8 cellular contexts compared by ENCODE assay signal in genomic region chr1:45583264-45583665, GRCh38. TPM values are rescaled to one million over a fixed set of nuclear protein-coding genes. Genes with fewer than 3 reads are reported as not detected.
DNase-seq lines count a peak whose midpoint lies in the region; ATAC-seq, FAIRE-seq and TF ChIP-seq lines count a peak whose summit lies in the region.

No MANE protein-coding gene starts in this region.

- H3K4me3 Mint-ChIP-seq in activated naive CD8-positive, alpha-beta T cell treated with anti-CD3 and anti-CD28 coated beads, Interleukin-2, amount 50 U/mL, for 24 hours = peak overlapping the region; percentile 99

- TF ChIP-seq CTCF in GM06990 (IDR thresholded peaks at IDR 0.05; ENCODE audit: insufficient read depth, low read length, poor library complexity, severe bottlenecking) (no peak), cardiac muscle cell (IDR thresholded peaks at IDR 0.05; ENCODE audit: low read depth, low read length) (no peak), pancreas (IDR thresholded peaks at IDR 0.05) (no peak), tibial nerve (IDR thresholded peaks at IDR 0.05) (no peak)

- H3K4me1 Mint-ChIP-seq in activated naive CD8-positive, alpha-beta T cell treated with anti-CD3 and anti-CD28 coated beads, Interleukin-2, amount 50 U/mL, for 24 hours = peaks cover 29% of the 10 kb centered on the region

- 0% methylated on average over 19 of the region's 19 CpGs for WGBS in pancreas, 2 donors
- 0 to 1% methylated on average over 14 to 19 of the region's 19 CpGs for WGBS in tibial nerve, 2 donors

- TF ChIP-seq POLR2A in tibial nerve (IDR thresholded peaks at IDR 0.05) = no peak

- peak; percentile 95 for DNase-seq in GM06990 (ENCODE audit: extremely low read depth, insufficient read length)
- peak; percentile 100 for DNase-seq in NCI-H1092 treated with DMSO at 0.1 percent for 48 hours (lab: John Stamatoyannopoulos, UW)
- peak; percentile 98 for DNase-seq in SKM-1 treated with dmso at 0.1 percent for 144 hours (lab: John Stamatoyannopoulos, UW; ENCODE audit: unreplicated experiment)
- DNase-seq in activated naive CD8-positive, alpha-beta T cell treated with anti-CD3 and anti-CD28 coated beads, Interleukin-2, amount 50 U/mL, for 24 hours = peak; percentile 91
- peak; percentile 97 to 98 for DNase-seq in cardiac muscle cell (ENCODE audit: low read depth in 1 of 2, low spot score in 1 of 2)
- DNase-seq in pancreas = peak; percentile 86 to 97 (median 96)
- DNase-seq in tibial nerve (ENCODE audit: low spot score in 2 of 2) = peak; percentile 85 to 92

- ATAC-seq in HG02623 (IDR thresholded peaks at IDR 0.05; ENCODE audit: unreplicated experiment) (peak; percentile 77), pancreas (peak; percentile 79 to 88 (median 88))
- ATAC-seq in activated naive CD8-positive, alpha-beta T cell treated with anti-CD3 and anti-CD28 coated beads, Interleukin-2, amount 50 U/mL, for 24 hours = peak; percentile 90

- peaks cover 12% of the 10 kb centered on the region for H3K4me1 ChIP-seq in cardiac muscle cell (ENCODE audit: low read depth)
- H3K4me1 ChIP-seq in pancreas = peaks cover 0 to 17% (median 0%) of the 10 kb centered on the region in 3 donors
- H3K4me1 ChIP-seq in tibial nerve = peaks cover 0 to 24% (median 13%) of the 10 kb centered on the region in 4 donors

- peak overlapping the region; percentile 79 for H3K27ac ChIP-seq in cardiac muscle cell
- peak overlapping the region; percentile 79 to 92 (median 89) for H3K27ac ChIP-seq in pancreas
- H3K27ac ChIP-seq in tibial nerve = peak overlapping the region; percentile 66 to 94 (median 92)

- no peaks in the 10 kb centered on the region for H3K9me3 ChIP-seq in cardiac muscle cell (ENCODE audit: low read depth)
- no peaks in the 10 kb centered on the region for H3K9me3 ChIP-seq in pancreas
- no peaks in the 10 kb centered on the region for H3K9me3 ChIP-seq in tibial nerve

- H3K4me3 ChIP-seq in GM06990 (replicated peaks; ENCODE audit: low read depth, low read length) (peak overlapping the region; percentile 88), cardiac muscle cell (peak overlapping the region; percentile 94), pancreas (peak overlapping the region; percentile 87 to 99 (median 95)), tibial nerve (peak overlapping the region; percentile 81 to 82 (median 82))

- intact Hi-C loops in pancreas (cut with DNase I) = no loop called here

- no peaks in the 10 kb centered on the region for H3K27me3 Mint-ChIP-seq in activated naive CD8-positive, alpha-beta T cell treated with anti-CD3 and anti-CD28 coated beads, Interleukin-2, amount 50 U/mL, for 24 hours

- peak; percentile 90 for FAIRE-seq in pancreas (lab: Jason Lieb, UNC)

- H3K36me3 ChIP-seq in GM06990 (ENCODE audit: control insufficient read depth, insufficient read depth, low read length) = no peaks in the 10 kb centered on the region
- no peaks in the 10 kb centered on the region for H3K36me3 ChIP-seq in cardiac muscle cell
- H3K36me3 ChIP-seq in pancreas = no peaks in the 10 kb centered on the region
- no peaks in the 10 kb centered on the region for H3K36me3 ChIP-seq in tibial nerve

- H3K36me3 Mint-ChIP-seq in activated naive CD8-positive, alpha-beta T cell treated with anti-CD3 and anti-CD28 coated beads, Interleukin-2, amount 50 U/mL, for 24 hours (ENCODE audit: low read depth) = peaks cover 24% of the 10 kb centered on the region

- no peaks in the 10 kb centered on the region for H3K9me3 Mint-ChIP-seq in activated naive CD8-positive, alpha-beta T cell treated with anti-CD3 and anti-CD28 coated beads, Interleukin-2, amount 50 U/mL, for 24 hours

- no peak for TF ChIP-seq EP300 in tibial nerve (IDR thresholded peaks at IDR 0.05)

- H3K27me3 ChIP-seq in GM06990 (replicated peaks; ENCODE audit: control insufficient read depth, insufficient read depth, low read length) = no peaks in the 10 kb centered on the region
- no peaks in the 10 kb centered on the region for H3K27me3 ChIP-seq in cardiac muscle cell
- H3K27me3 ChIP-seq in pancreas = no peaks in the 10 kb centered on the region
- H3K27me3 ChIP-seq in tibial nerve = no peaks in the 10 kb centered on the region

- peak overlapping the region; percentile 98 for H3K27ac Mint-ChIP-seq in activated naive CD8-positive, alpha-beta T cell treated with anti-CD3 and anti-CD28 coated beads, Interleukin-2, amount 50 U/mL, for 24 hours

RNA-seq across cellular contexts. Expression of gene NASP, which starts 0.6 kb away (rescaled TPM):
- total RNA-seq in cardiac muscle cell (54.9 and 89.3 TPM in 2 replicates), pancreas (10 to 100 TPM; 14.5 to 29.5 (median 21.7) TPM), tibial nerve (100 to 1,000 TPM in 1 of 4 donors, 10 to 100 TPM in 3; 71.2 to 105 (median 80.6) TPM)
- polyA plus RNA-seq in cardiac muscle cell (172 and 174 TPM in 2 replicates), pancreas (100 to 1,000 TPM in 1 of 2 donors, 10 to 100 TPM in 1; 55.6 to 113 TPM)

RNA-seq across cellular contexts. Expression of gene AKR1A1, which starts 32.6 kb away (rescaled TPM):
- total RNA-seq in cardiac muscle cell = 145 and 187 TPM in 2 replicates
- 291 and 311 TPM in 2 replicates for polyA plus RNA-seq in cardiac muscle cell
- 100 to 1,000 TPM in 3 of 6 donors, 10 to 100 TPM in 3; 77.6 to 127 (median 110) TPM for total RNA-seq in pancreas
- 100 to 1,000 TPM; 133 to 138 TPM for polyA plus RNA-seq in pancreas
- 10 to 100 TPM; 53.1 to 69.5 (median 63.5) TPM for total RNA-seq in tibial nerve

RNA-seq across cellular contexts. Expression of gene CCDC17, which starts 40.6 kb away (rescaled TPM):
- 2.9 and 7.5 TPM in 2 replicates for total RNA-seq in cardiac muscle cell
- polyA plus RNA-seq in cardiac muscle cell = 1.9 and 3.1 TPM in 2 replicates
- 1 to 10 TPM in 3 of 6 donors, under 1 TPM in 3; 0.64 to 1.6 (median 1.1) TPM for total RNA-seq in pancreas
- polyA plus RNA-seq in pancreas = 1 to 10 TPM; 2.1 to 2.3 TPM
- 1 to 10 TPM in 3 of 4 donors, under 1 TPM in 1; 0.44 to 5.9 (median 4.3) TPM for total RNA-seq in tibial nerve

Comparison
In these comparisons a context has a peak if more than half of its experiments do, and no peak if none do; other contexts are left out.
1. Peak in every context shown above with its lines: DNase-seq, ATAC-seq, H3K4me3 ChIP-seq and H3K27ac ChIP-seq.